Comparison of ENCODE assay signal across 3 cellular contexts in genomic region chr3:103950676-103951075, GRCh38.
"Had no signal": no experiment of that assay in that cellular context is flagged by ENCODE, and none has a peak within 500 bp of the region (broad histone marks: within the 10 kb centered on the region; RNA-seq: fewer than 3 reads in every experiment).

No MANE protein-coding gene starts in this region.

- H3K4me3 ChIP-seq: GM12878 had no signal

- DNase-seq: GDM1, GF-D8 had no signal
